ENCODE assay signal across 19 cellular contexts in the genomic region with DNA sequence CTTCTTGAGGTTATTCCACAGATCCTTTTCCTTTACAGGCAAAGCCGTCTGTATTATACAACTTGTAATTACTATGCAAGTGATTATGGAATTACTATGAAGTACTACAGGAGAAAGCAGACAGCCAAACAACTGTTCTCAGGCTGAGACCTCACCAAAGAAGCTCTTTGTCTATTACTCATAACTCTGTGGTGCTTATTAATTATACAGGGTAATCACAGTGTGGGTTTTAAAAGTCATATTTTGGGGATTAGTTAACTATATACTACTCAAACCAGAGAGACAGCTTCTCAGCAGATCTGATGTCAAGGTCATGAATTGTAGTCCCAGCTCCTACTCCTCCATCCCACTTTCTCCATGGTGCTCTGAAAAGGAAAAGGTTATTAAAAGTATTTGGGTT.
"Had no signal": no experiment of that assay in that cellular context is flagged by ENCODE, and none has a peak within 500 bp of the region (broad histone marks: within the 10 kb centered on the region; RNA-seq: fewer than 3 reads in every experiment).

No MANE protein-coding gene starts in this region.

- H3K4me3 Mint-ChIP-seq: activated B cell treated with CpG ODN at 0.5 μM for 24 hours; activated CD4-positive, alpha-beta T cell treated with anti-CD3 and anti-CD28 coated beads, Interleukin-2, amount 10 ng/mL, durations not matched to agents 24 days and 14 days; endodermal cell; naive thymus-derived CD8-positive, alpha-beta T cell; T-helper 17 cell had no signal

- H3K27me3 Mint-ChIP-seq: progenitor cell of endocrine pancreas had no signal

- H3K36me3 Mint-ChIP-seq: naive thymus-derived CD8-positive, alpha-beta T cell had no signal

- H3K27me3 ChIP-seq: heart right ventricle, neutrophil, spleen had no signal

- ATAC-seq: heart right ventricle; naive thymus-derived CD8-positive, alpha-beta T cell; right cardiac atrium; T-helper 17 cell had no signal

- DNase-seq: activated B cell treated with CpG ODN at 0.5 μM for 24 hours; activated CD4-positive, alpha-beta T cell treated with anti-CD3 and anti-CD28 coated beads, Interleukin-2, amount 10 ng/mL, durations not matched to agents 24 days and 14 days; activated CD8-positive, alpha-beta memory T cell treated with anti-CD3 and anti-CD28 coated beads for 24 hours; activated naive CD4-positive, alpha-beta T cell treated with anti-CD3 and anti-CD28 coated beads, Interleukin-2, amount 50 U/mL, for 16 hours; amniotic stem cell; endodermal cell; foreskin fibroblast; heart right ventricle; kidney; naive thymus-derived CD8-positive, alpha-beta T cell; right cardiac atrium; spleen; stimulated activated CD4-positive, alpha-beta T cell treated with anti-CD3 and anti-CD28 coated beads, Interleukin-1b, Interleukin-23, amount 100 ng/mL, for 48 hours; stimulated activated naive CD4-positive, alpha-beta T cell treated with Interleukin-2 at 50 U/mL for 16 hours; T-helper 17 cell; trophoblast cell had no signal

- H3K27ac ChIP-seq: neutrophil, spleen had no signal

- H3K27ac Mint-ChIP-seq: activated B cell treated with CpG ODN at 0.5 μM for 24 hours; activated CD4-positive, alpha-beta T cell treated with anti-CD3 and anti-CD28 coated beads, Interleukin-2, amount 10 ng/mL, durations not matched to agents 24 days and 14 days; activated T-helper 2 cell treated with anti-CD3 and anti-CD28 coated beads, Interferon-gamma antibody, Interleukin-2, Interleukin-4, amounts not matched to agents 10 μg/mL and 5 μg/mL and 100 μg/mL, durations not matched to agents 14 hours and 24 hours and 36 hours; naive thymus-derived CD8-positive, alpha-beta T cell; progenitor cell of endocrine pancreas; T-helper 17 cell had no signal

- H3K4me3 ChIP-seq: heart right ventricle, spleen had no signal

- H3K4me1 Mint-ChIP-seq: activated B cell treated with CpG ODN at 0.5 μM for 24 hours; activated CD4-positive, alpha-beta T cell treated with anti-CD3 and anti-CD28 coated beads, Interleukin-2, amount 10 ng/mL, durations not matched to agents 24 days and 14 days; naive thymus-derived CD8-positive, alpha-beta T cell; T-helper 17 cell had no signal

- H3K36me3 ChIP-seq: neutrophil had no signal

- FAIRE-seq: kidney had no signal

- H3K9me3 Mint-ChIP-seq: activated B cell treated with CpG ODN at 0.5 μM for 24 hours; activated CD4-positive, alpha-beta T cell treated with anti-CD3 and anti-CD28 coated beads, Interleukin-2, amount 10 ng/mL, durations not matched to agents 24 days and 14 days; activated T-helper 2 cell treated with anti-CD3 and anti-CD28 coated beads, Interferon-gamma antibody, Interleukin-2, Interleukin-4, amounts not matched to agents 10 μg/mL and 5 μg/mL and 100 μg/mL, durations not matched to agents 14 hours and 24 hours and 36 hours; naive thymus-derived CD8-positive, alpha-beta T cell had no signal

- H3K9me3 ChIP-seq: heart right ventricle, neutrophil, spleen had no signal
